ENCODE assay signal across 8 cellular contexts in genomic region chr20:5065489-5066383, GRCh38. TPM values are rescaled to one million over a fixed set of nuclear protein-coding genes. Genes with fewer than 3 reads are reported as not detected.
DNase-seq lines count a peak whose midpoint lies in the region; ATAC-seq and TF ChIP-seq lines count a peak whose summit lies in the region.

No MANE protein-coding gene starts in this region.

- H3K36me3 ChIP-seq in Karpas-422 (ENCODE audit: insufficient read depth, low read length) (no peaks in the 10 kb centered on the region), mammary epithelial cell (ENCODE audit: insufficient read depth, low read length) (no peaks in the 10 kb centered on the region), right lobe of liver (no peaks in the 10 kb centered on the region)

- CTCF ChIA-PET in mammary epithelial cell (lab: Charles Lee; ENCODE audit: low non-redundant PET) = interaction anchor here (0.5 to 1.2 kb wide), 3 partner anchors 9 to 126 kb away, joined by 3 to 5 read pairs (median 4); no protein-coding TSS in a partner anchor

- H3K4me2 ChIP-seq in Karpas-422 (ENCODE audit: low read depth, low read length, poor library complexity, severe bottlenecking) (no peak overlapping the region), mammary epithelial cell (ENCODE audit: insufficient read depth, low read depth, low read length) (no peak overlapping the region)

- H3K9ac ChIP-seq in Karpas-422 (ENCODE audit: low read length) (no peak overlapping the region), mammary epithelial cell (ENCODE audit: insufficient read depth, low read length) (peak overlapping the region; percentile 54)

- DNase-seq in AG09309 (ENCODE audit: low read depth) = peak; percentile 97
- peak; percentile 29 for DNase-seq in Karpas-422
- peak; percentile 99 for DNase-seq in mammary epithelial cell
- peak in 2 of 3 donors; percentile 66 to 77 for DNase-seq in right lobe of liver
- DNase-seq in stimulated activated naive CD4-positive, alpha-beta T cell (lab: John Stamatoyannopoulos, UW) = no peak
- no peak for DNase-seq in NCI-H748 (lab: John Stamatoyannopoulos, UW; ENCODE audit: unreplicated experiment)

- H2AFZ ChIP-seq in Karpas-422 (ENCODE audit: low read length) (no peak overlapping the region), mammary epithelial cell (ENCODE audit: low read depth, low read length) (peak overlapping the region; percentile 43)

- H3K4me3 ChIP-seq in AG09309 (ENCODE audit: control insufficient read depth, low read depth, low read length) (no peak overlapping the region), Karpas-422 (ENCODE audit: low read length) (no peak overlapping the region), mammary epithelial cell (replicated peaks in 1 of 3; ENCODE audit: insufficient read depth in 1 of 3, low read depth in 2 of 3, low read length in 3 of 3) (no peak overlapping the region), right lobe of liver (no peak overlapping the region)

- in situ Hi-C loops in mammary epithelial cell (cut with MboI; ENCODE audit: low sequenced_read_pairs in 2 of 2) = no loop called here

- peaks cover 6% of the 10 kb centered on the region for H3K4me1 ChIP-seq in Karpas-422 (ENCODE audit: low read length)
- H3K4me1 ChIP-seq in mammary epithelial cell (ENCODE audit: insufficient read depth, low read length) = peaks cover 21% of the 10 kb centered on the region
- H3K4me1 ChIP-seq in right lobe of liver = no peaks in the 10 kb centered on the region

- 75% methylated on average over 13 of the region's 15 CpGs for WGBS in mammary epithelial cell (ENCODE audit: low coverage, missing lambda C conversion rate)
- 62% methylated on average over 4 of the region's 15 CpGs for WGBS in right lobe of liver (ENCODE audit: insufficient coverage, low coverage, low lambda C conversion rate, missing lambda C conversion rate)

- no peak for TF ChIP-seq CTCF in AG09309 (IDR thresholded peaks at IDR 0.05; ENCODE audit: control insufficient read depth, insufficient read depth, low read depth, low read length, missing control alignments)
- TF ChIP-seq CTCF in mammary epithelial cell (conservative IDR thresholded peaks at IDR 0.05 in 1 of 2, IDR thresholded peaks at IDR 0.05 in 1 of 2; ENCODE audit: extremely low read depth in 1 of 2, insufficient read depth in 1 of 2, low read depth in 1 of 2, low read length in 2 of 2) = no peak
- no peak for TF ChIP-seq CTCF in right lobe of liver (IDR thresholded peaks at IDR 0.05)

- H4K20me1 ChIP-seq in Karpas-422 (ENCODE audit: insufficient read depth, low read depth, low read length) = no peaks in the 10 kb centered on the region
- H4K20me1 ChIP-seq in mammary epithelial cell (ENCODE audit: insufficient read depth, low read length) = no peaks in the 10 kb centered on the region

- H3K79me2 ChIP-seq in Karpas-422 (ENCODE audit: low read length) (no peaks in the 10 kb centered on the region), mammary epithelial cell (ENCODE audit: insufficient read depth, low read length) (no peaks in the 10 kb centered on the region)

- TSS peak; percentile 84 for BruUV-seq in mammary epithelial cell (replicated peaks; lab: Mats Ljungman, UMichigan)

- dilution Hi-C loops in mammary epithelial cell (cut with HindIII; ENCODE audit: low sequenced_read_pairs) = no loop called here

- no peak overlapping the region for H3K27ac ChIP-seq in Karpas-422 (ENCODE audit: low read length)
- H3K27ac ChIP-seq in mammary epithelial cell (ENCODE audit: insufficient read depth, low read depth, low read length) = peak overlapping the region; percentile 97
- no peak overlapping the region for H3K27ac ChIP-seq in right lobe of liver

- no peaks in the 10 kb centered on the region for H3K9me3 ChIP-seq in Karpas-422 (ENCODE audit: low read length)
- no peaks in the 10 kb centered on the region for H3K9me3 ChIP-seq in mammary epithelial cell (replicated peaks; ENCODE audit: insufficient read depth, low read length)
- no peaks in the 10 kb centered on the region for H3K9me3 ChIP-seq in right lobe of liver

- no peaks in the 10 kb centered on the region for H3K9me2 ChIP-seq in Karpas-422 (replicated peaks; ENCODE audit: insufficient read depth, low read length)

- intact Hi-C loops in mammary epithelial cell (cut with micrococcal nuclease) = loop anchor here (5.0 kb wide), 1 partner anchor 63 kb away; the partner anchor contains the start of gene SLC23A2
- intact Hi-C loops in right lobe of liver (cut with DNase I) = no loop called here

- TF ChIP-seq POLR2A in right lobe of liver (IDR thresholded peaks at IDR 0.05) = no peak
- no peak for TF ChIP-seq POLR2A in GM18505 (IDR thresholded peaks at IDR 0.05; ENCODE audit: borderline replicate concordance, extremely low read depth, insufficient read depth, insufficient read length)

- H3K27me3 ChIP-seq in Karpas-422 (ENCODE audit: low read length) = no peaks in the 10 kb centered on the region
- H3K27me3 ChIP-seq in mammary epithelial cell (ENCODE audit: insufficient read depth, low read length) = no peaks in the 10 kb centered on the region
- no peaks in the 10 kb centered on the region for H3K27me3 ChIP-seq in right lobe of liver

- ATAC-seq in right lobe of liver (peak; percentile 59 to 95 (median 70)), GM18505 (IDR thresholded peaks at IDR 0.05; ENCODE audit: unreplicated experiment) (no peak), HG02938 (IDR thresholded peaks at IDR 0.05; ENCODE audit: unreplicated experiment) (no peak)

RNA-seq across cellular contexts. Expression of gene TMEM230, which starts 47.1 kb away (rescaled TPM):
- total RNA-seq in Karpas-422 (2014; rRNA removed; shearing (Covaris generic); ENCODE audit: low replicate concordance) = 124 and 228 TPM in 2 replicates
- 10 to 100 TPM; 48.5 to 52.5 TPM for total RNA-seq in mammary epithelial cell
- 58.5 TPM for polyA plus RNA-seq in mammary epithelial cell
- polyA minus RNA-seq in mammary epithelial cell = 27.3 TPM
- total RNA-seq in right lobe of liver = 10 to 100 TPM; 60.5 to 88.1 (median 71.5) TPM

RNA-seq across cellular contexts. Expression of gene PCNA, which starts 54.0 kb away (rescaled TPM):
- 99.1 and 185 TPM in 2 replicates for total RNA-seq in Karpas-422 (2014; rRNA removed; shearing (Covaris generic); ENCODE audit: low replicate concordance)
- total RNA-seq in mammary epithelial cell (100 to 1,000 TPM in 1 of 2 donors, 10 to 100 TPM in 1; 77.7 to 145 TPM), right lobe of liver (10 to 100 TPM; 14.8 to 56.1 (median 16.1) TPM)
- polyA plus RNA-seq in mammary epithelial cell = 412 TPM
- polyA minus RNA-seq in mammary epithelial cell = 167 TPM

Comparison
In these comparisons a context has a peak if more than half of its experiments do, and no peak if none do; other contexts are left out.
1. DNase-seq: peak in AG09309 (single experiment), Karpas-422 (single experiment), mammary epithelial cell (single experiment) and right lobe of liver (2 of 3); none in stimulated activated naive CD4-positive, alpha-beta T cell (0 of 6) and NCI-H748 (single experiment).
2. ATAC-seq: peak in right lobe of liver (4 of 4); none in GM18505 (single experiment) and HG02938 (single experiment).